In genomic region chr2:41922177-41922576, GRCh38 we compare ENCODE assay signal across 1 cellular context.
TF ChIP-seq lines count a peak whose summit lies in the region.

No MANE protein-coding gene starts in this region.

TF ChIP-seq in K562, 482 proteins besides CTCF, POLR2A, EP300 and RAD21 (continued from another document and continues in another):
- 0 out of 2 replicates have a peak, but pooled peaks have one; percentile 42 for TF ChIP-seq BACH1 (tag; IDR thresholded peaks at IDR 0.05)
- no peak for TF ChIP-seq MECOM (CRISPR knock-in tag; IDR thresholded peaks at IDR 0.05)
- TF ChIP-seq ZNF561 (CRISPR knock-in tag; conservative IDR thresholded peaks at IDR 0.05): no peak
- TF ChIP-seq ID3 (CRISPR knock-in tag; IDR thresholded peaks at IDR 0.05): no peak
- TF ChIP-seq ID3 (tag; IDR thresholded peaks at IDR 0.05): peak; percentile 65; the same call in 1 of the 2 replicates
- peak; percentile 90 for TF ChIP-seq CBFA2T2 (conservative IDR thresholded peaks at IDR 0.05)
- TF ChIP-seq CEBPB (tag; IDR thresholded peaks at IDR 0.05): peak; percentile 67
- peak; percentile 83; the same call in 1 of the 2 replicates for TF ChIP-seq ZNF395 (CRISPR knock-in tag; IDR thresholded peaks at IDR 0.05)
- peak; percentile 83 for TF ChIP-seq C11orf30 (IDR thresholded peaks at IDR 0.05; ENCODE audit: low read depth)
- TF ChIP-seq PHB2 (IDR thresholded peaks at IDR 0.05; ENCODE audit: low read depth): 0 out of 2 replicates have a peak, but pooled peaks have one; percentile 26
- no peak for TF ChIP-seq MTF1 (CRISPR knock-in tag; IDR thresholded peaks at IDR 0.05; ENCODE audit: borderline replicate concordance)
- peak; percentile 69; the same call in 1 of the 2 replicates for TF ChIP-seq ZNF316 (IDR thresholded peaks at IDR 0.05)
- TF ChIP-seq DEAF1 (CRISPR knock-in tag; IDR thresholded peaks at IDR 0.05): no peak
- no peak for TF ChIP-seq GTF3C2 (IDR thresholded peaks at IDR 0.05; ENCODE audit: borderline replicate concordance, extremely low read depth, insufficient read length)
- peak; percentile 95 to 98 for TF ChIP-seq TEAD1 (CRISPR knock-in tag; IDR thresholded peaks at IDR 0.05)
- peak; percentile 87 for TF ChIP-seq ELF4 (CRISPR knock-in tag; IDR thresholded peaks at IDR 0.05)
- TF ChIP-seq ZNF644 (tag; IDR thresholded peaks at IDR 0.05; ENCODE audit: low read depth): peak; percentile 90
- TF ChIP-seq RHOXF2B (CRISPR knock-in tag; conservative IDR thresholded peaks at IDR 0.05): no peak
- TF ChIP-seq SMARCE1 (IDR thresholded peaks at IDR 0.05): peak; percentile 67; the same call in 1 of the 2 replicates
- peak in 1 of 2 experiments; percentile 66; a peak in 1 of 4 replicates for TF ChIP-seq FOXA3 (CRISPR knock-in tag; conservative IDR thresholded peaks at IDR 0.05 in 1 of 2, IDR thresholded peaks at IDR 0.05 in 1 of 2)
- TF ChIP-seq HNRNPLL (IDR thresholded peaks at IDR 0.05; ENCODE audit: low read depth, low read length, poor library complexity, severe bottlenecking): no peak
- no peak; the same call in 1 of the 2 replicates for TF ChIP-seq KLF6 (CRISPR knock-in tag; IDR thresholded peaks at IDR 0.05; ENCODE audit: borderline replicate concordance)
- TF ChIP-seq HDAC1 (IDR thresholded peaks at IDR 0.05): peak; percentile 34 to 97; a peak in 2 of 4 replicates
- peak; percentile 78 for TF ChIP-seq ATF4 (CRISPR knock-in tag; IDR thresholded peaks at IDR 0.05)
- no peak for TF ChIP-seq MXD1 (CRISPR knock-in tag; IDR thresholded peaks at IDR 0.05; ENCODE audit: borderline replicate concordance, poor library complexity, severe bottlenecking)
- peak; percentile 97 for TF ChIP-seq MAFG (tag; conservative IDR thresholded peaks at IDR 0.05)
- TF ChIP-seq PBX2 (CRISPR knock-in tag; IDR thresholded peaks at IDR 0.05; ENCODE audit: low read depth): no peak
- TF ChIP-seq PBX2 (tag; conservative IDR thresholded peaks at IDR 0.05; ENCODE audit: low read depth): peak; percentile 66
- TF ChIP-seq BCL6 (CRISPR knock-in tag; IDR thresholded peaks at IDR 0.05): peak; percentile 78; the same call in 1 of the 2 replicates
- peak; percentile 84 for TF ChIP-seq TEAD2 (tag; IDR thresholded peaks at IDR 0.05)
- no peak for TF ChIP-seq ZC3H11A (IDR thresholded peaks at IDR 0.05; ENCODE audit: low read depth, low read length)
- TF ChIP-seq MEIS2 (IDR thresholded peaks at IDR 0.05; ENCODE audit: partially characterized antibody): peak; percentile 47
- TF ChIP-seq ZNF318 (IDR thresholded peaks at IDR 0.05; ENCODE audit: borderline replicate concordance in 1 of 2, low read depth in 1 of 2): peak in 1 of 2 experiments; percentile 68; a peak in 1 of 4 replicates
- TF ChIP-seq SMAD3 (CRISPR knock-in tag; conservative IDR thresholded peaks at IDR 0.05): peak; percentile 79
- peak in 1 of 2 experiments; percentile 52; a peak in 2 of 4 replicates for TF ChIP-seq MNT (conservative IDR thresholded peaks at IDR 0.05)
- TF ChIP-seq MYC (IDR thresholded peaks at IDR 0.05; ENCODE audit: low read depth, low read length): peak; percentile 54; the same call in 1 of the 2 replicates
- TF ChIP-seq MYC (CRISPR knock-in tag; IDR thresholded peaks at IDR 0.05; ENCODE audit: borderline replicate concordance, low read depth): no peak
- peak; percentile 93 for TF ChIP-seq HMG20A (CRISPR knock-in tag; conservative IDR thresholded peaks at IDR 0.05)
